In the genomic region with DNA sequence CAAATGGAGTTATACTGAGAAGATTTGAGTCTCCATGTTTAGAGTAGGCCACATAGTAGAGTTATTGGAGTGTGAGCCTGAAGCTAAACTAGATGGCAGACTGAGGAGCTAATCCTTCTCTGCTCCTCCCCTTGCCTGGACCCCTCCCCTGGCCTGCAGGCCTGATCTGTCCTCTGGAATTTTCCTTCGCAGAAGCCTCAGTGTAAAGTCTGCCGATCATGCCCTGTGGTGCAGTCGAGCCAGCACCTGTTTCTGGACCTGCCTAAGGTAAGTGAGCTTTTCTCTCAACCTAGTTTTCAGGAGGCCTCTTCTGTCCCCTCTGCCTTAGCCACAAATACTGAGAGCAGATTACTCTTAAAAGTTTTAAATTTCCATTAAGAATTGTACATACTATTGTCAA, we compare ENCODE assay signal across 14 cellular contexts. TPM values are rescaled to one million over a fixed set of nuclear protein-coding genes. Genes with fewer than 3 reads are reported as not detected.
DNase-seq lines count a peak whose midpoint lies in the region; ATAC-seq and TF ChIP-seq lines count a peak whose summit lies in the region.
"Had no signal": no experiment of that assay in that cellular context is flagged by ENCODE, and none has a peak within 500 bp of the region (broad histone marks: within the 10 kb centered on the region; RNA-seq: fewer than 3 reads in every experiment).

No MANE protein-coding gene starts in this region.

- H3K36me3 ChIP-seq in HAP-1 (replicated peaks) (peaks cover 79% of the 10 kb centered on the region), spleen (peaks cover 0 to 96% (median 74%) of the 10 kb centered on the region in 6 donors), GM23248 (ENCODE audit: low read depth) (peaks cover 58% of the 10 kb centered on the region)

- H4K20me1 ChIP-seq in H9 (ENCODE audit: control insufficient read depth, insufficient read depth, insufficient read length), result no peaks in the 10 kb centered on the region
- H4K20me1 ChIP-seq in GM23248 (ENCODE audit: insufficient read depth), result no peaks in the 10 kb centered on the region

- no peaks in the 10 kb centered on the region for H3K23me2 ChIP-seq in H9 (ENCODE audit: insufficient read length, low read depth, low read length, poor library complexity, severe bottlenecking)

- no peak overlapping the region for H4K8ac ChIP-seq in H9 (replicated peaks; ENCODE audit: insufficient read length, low read depth, low read length)

- H3K14ac ChIP-seq in H9 (ENCODE audit: insufficient read depth, low read length), result no peak overlapping the region

- H3K79me2 ChIP-seq in H9 (ENCODE audit: insufficient read depth, low read length) (no peaks in the 10 kb centered on the region), GM23248 (ENCODE audit: insufficient read depth) (peaks cover 33% of the 10 kb centered on the region)

- H3K4me1 ChIP-seq in HAP-1 (peaks cover 8% of the 10 kb centered on the region), spleen (peaks cover 0 to 12% (median 0%) of the 10 kb centered on the region in 6 donors), H9 (ENCODE audit: insufficient read depth, low read length) (no peaks in the 10 kb centered on the region), GM23248 (ENCODE audit: insufficient read depth) (no peaks in the 10 kb centered on the region)

- no peak for DNase-seq in activated naive CD4-positive, alpha-beta T cell treated with anti-CD3 and anti-CD28 coated beads, Interleukin-2, amount 50 U/mL, for 72 hours (ENCODE audit: low spot score in 2 of 2)
- DNase-seq in activated naive CD4-positive, alpha-beta T cell treated with Interleukin-2 at 50 U/mL for 16 hours, result no peak
- DNase-seq in HAP-1 (ENCODE audit: low spot score in 2 of 2), result peak; percentile 40 to 72
- DNase-seq in endothelial cell (ENCODE audit: low spot score), result no peak
- DNase-seq in spleen, result peak; percentile 7
- DNase-seq in KBM-7, result no peak
- no peak for DNase-seq in H9
- no peak for DNase-seq in GM23248
- DNase-seq: HFFc6, NCI-H187, NCI-H226, NCI-H524 treated with DMSO at 0.1 percent for 48 hours had no signal

- intact Hi-C loops in spleen (cut with DNase I; ENCODE audit: low total_unique reads), result no loop called here

- H3K9ac ChIP-seq in H9 (ENCODE audit: extremely low read depth, insufficient read length, low read length), result no peak overlapping the region
- H3K9ac ChIP-seq in GM23248, result no peak overlapping the region

- H3K9me3 ChIP-seq in HAP-1 (no peaks in the 10 kb centered on the region), spleen (no peaks in the 10 kb centered on the region), H9 (ENCODE audit: control insufficient read depth, low read depth, low read length) (no peaks in the 10 kb centered on the region), GM23248 (ENCODE audit: low read depth) (no peaks in the 10 kb centered on the region)

- H3K4me3 Mint-ChIP-seq in endothelial cell (ENCODE audit: unreplicated experiment) (peak overlapping the region; percentile 10), H9 (no peak overlapping the region)
- H3K4me3 Mint-ChIP-seq: HFFc6 had no signal

- H3K4me2 ChIP-seq in H9 (ENCODE audit: insufficient read depth, insufficient read length, low read length), result no peak overlapping the region
- no peak overlapping the region for H3K4me2 ChIP-seq in GM23248 (ENCODE audit: unreplicated experiment)

- no peak for ATAC-seq in activated naive CD4-positive, alpha-beta T cell treated with anti-CD3 and anti-CD28 coated beads, Interleukin-2, amount 50 U/mL, for 72 hours
- ATAC-seq: Right ventricle myocardium inferior had no signal

- no peak overlapping the region for H3K23ac ChIP-seq in H9 (ENCODE audit: insufficient read length, low read depth, low read length)

- no peaks in the 10 kb centered on the region for H3K27me3 Mint-ChIP-seq in endothelial cell (ENCODE audit: unreplicated experiment)
- no peaks in the 10 kb centered on the region for H3K27me3 Mint-ChIP-seq in H9 (ENCODE audit: low read depth)

- H3K4me1 Mint-ChIP-seq in endothelial cell (ENCODE audit: unreplicated experiment) (no peaks in the 10 kb centered on the region), H9 (no peaks in the 10 kb centered on the region)

- H3K27ac ChIP-seq in spleen (no peak overlapping the region), H9 (ENCODE audit: insufficient read length, low read depth, low read length) (no peak overlapping the region), GM23248 (no peak overlapping the region)
- H3K27ac ChIP-seq: C4-2B had no signal

- H2AFZ ChIP-seq in H9 (ENCODE audit: low read length) (no peak overlapping the region), GM23248 (no peak overlapping the region)

- no peak overlapping the region for H2BK5ac ChIP-seq in H9 (ENCODE audit: insufficient read length, low read length)

- H4K91ac ChIP-seq in H9 (ENCODE audit: insufficient read length, low read depth, low read length), result no peak overlapping the region

- H3F3A ChIP-seq in GM23248 (ENCODE audit: insufficient read depth), result peaks cover 12% of the 10 kb centered on the region; the same call in 1 of the 2 replicates

- H3K9me3 Mint-ChIP-seq in activated naive CD4-positive, alpha-beta T cell treated with anti-CD3 and anti-CD28 coated beads, Interleukin-2, amount 50 U/mL, for 72 hours, result peaks cover 0 to 4% of the 10 kb centered on the region in 2 donors
- H3K9me3 Mint-ChIP-seq in endothelial cell (ENCODE audit: unreplicated experiment) (no peaks in the 10 kb centered on the region), H9 (peaks cover 0 to 2% of the 10 kb centered on the region in 2 experiments; a peak in 1 of 5 replicates)
- H3K9me3 Mint-ChIP-seq: HFFc6 had no signal

- H3K18ac ChIP-seq in H9 (ENCODE audit: insufficient read length, low read depth, low read length), result no peak overlapping the region

- H3K4me3 ChIP-seq in HAP-1 (no peak overlapping the region), spleen (no peak overlapping the region), GM23248 (no peak overlapping the region)

- H3K27ac Mint-ChIP-seq in activated naive CD4-positive, alpha-beta T cell treated with anti-CD3 and anti-CD28 coated beads, Interleukin-2, amount 50 U/mL, for 72 hours, result peak overlapping the region; percentile 22 to 84
- H3K27ac Mint-ChIP-seq in endothelial cell (ENCODE audit: unreplicated experiment), result no peak overlapping the region
- no peak overlapping the region; a peak in 1 of 7 replicates for H3K27ac Mint-ChIP-seq in H9
- H3K27ac Mint-ChIP-seq: HFFc6 had no signal

- in situ Hi-C loops in HAP-1 (cut with MboI; ENCODE audit: low sequenced_read_pairs) (no loop called here), KBM-7 (cut with MboI; ENCODE audit: low pct_unique_long_range_greater_than_20kb, low sequenced_read_pairs) (no loop called here), GM23248 (cut with MboI) (no loop called here)

- H2BK120ac ChIP-seq in H9 (ENCODE audit: low read depth, low read length, poor library complexity, severe bottlenecking), result no peak overlapping the region

- peaks cover 20 to 35% of the 10 kb centered on the region in 2 donors for H3K36me3 Mint-ChIP-seq in activated naive CD4-positive, alpha-beta T cell treated with anti-CD3 and anti-CD28 coated beads, Interleukin-2, amount 50 U/mL, for 72 hours
- H3K36me3 Mint-ChIP-seq in endothelial cell (ENCODE audit: low read depth, unreplicated experiment) (peaks cover 55% of the 10 kb centered on the region), H9 (ENCODE audit: insufficient read depth in 1 of 3, low read depth in 3 of 3) (peaks cover 72 to 87% (median 82%) of the 10 kb centered on the region in 3 experiments)

- no peaks in the 10 kb centered on the region for H3K79me1 ChIP-seq in H9 (ENCODE audit: insufficient read depth, low read depth, low read length, poor library complexity, severe bottlenecking)

- 95 to 100% (median 97%) methylated on average over 3 of the region's 3 CpGs for WGBS in spleen, 5 donors
- WGBS in H9 (ENCODE audit: extremely low coverage, insufficient read length, low lambda C conversion rate), result no CpG with 5 or more reads among the region's 3 CpGs
- 97 to 100% methylated on average over 3 of the region's 3 CpGs for WGBS in GM23248 (ENCODE audit: low coverage in 1 of 2, low lambda C conversion rate in 2 of 2, missing lambda C conversion rate in 2 of 2), 2 experiments

- no peak for TF ChIP-seq CTCF in endothelial cell (IDR thresholded peaks at IDR 0.05; ENCODE audit: unreplicated experiment)
- TF ChIP-seq CTCF in spleen (IDR thresholded peaks at IDR 0.05 in 8 of 11, conservative IDR thresholded peaks at IDR 0.05 in 3 of 11), result no peak
- no peak for TF ChIP-seq CTCF in H9 (conservative IDR thresholded peaks at IDR 0.05)

- H2BK20ac ChIP-seq in H9 (ENCODE audit: low read depth, low read length, poor library complexity, severe bottlenecking), result no peak overlapping the region

- TF ChIP-seq POLR2A in spleen (IDR thresholded peaks at IDR 0.05), result no peak

- no peak overlapping the region for H2BK15ac ChIP-seq in H9 (ENCODE audit: low read depth, low read length)

- H3K9me2 ChIP-seq in GM23248 (ENCODE audit: insufficient read depth), result no peaks in the 10 kb centered on the region

- H3K56ac ChIP-seq in H9 (ENCODE audit: insufficient read length, low read depth, low read length), result no peak overlapping the region

- no peak overlapping the region for H4K5ac ChIP-seq in H9 (ENCODE audit: insufficient read length, low read depth, low read length)

- no peak overlapping the region for H3K4ac ChIP-seq in H9 (ENCODE audit: low read depth, low read length)

- H3T11ph ChIP-seq in H9 (ENCODE audit: low read length), result no peak overlapping the region

- H3K27me3 ChIP-seq in HAP-1 (ENCODE audit: low read depth) (no peaks in the 10 kb centered on the region), spleen (replicated peaks in 1 of 7) (no peaks in the 10 kb centered on the region), H9 (ENCODE audit: insufficient read depth, low read length) (no peaks in the 10 kb centered on the region), GM23248 (replicated peaks; ENCODE audit: insufficient read depth) (no peaks in the 10 kb centered on the region)

- no peak overlapping the region for H2BK12ac ChIP-seq in H9 (ENCODE audit: insufficient read length, low read depth, low read length)

- H2AK5ac ChIP-seq in H9 (ENCODE audit: insufficient read length, low read length), result no peak overlapping the region

RNA-seq across cellular contexts. Expression of gene MARS1, which starts 16.2 kb away (rescaled TPM):
- total RNA-seq in activated naive CD4-positive, alpha-beta T cell treated with anti-CD3 and anti-CD28 coated beads, Interleukin-2, amount 50 U/mL, for 72 hours, result 100 to 1,000 TPM; 267 to 292 TPM
- total RNA-seq in endothelial cell (ENCODE audit: unreplicated experiment) (183 TPM), spleen (100 to 1,000 TPM in 4 of 7 donors, 10 to 100 TPM in 3; 72.4 to 186 (median 146) TPM), H9 (2021) (352 and 368 TPM in 2 replicates)
- polyA plus RNA-seq in spleen (100 to 1,000 TPM in 1 of 3 donors, 10 to 100 TPM in 2; 67.4 to 104 (median 89.2) TPM), GM23248 (2016; fragmentation: Nextera tagmentation; extraction: Ambion mirVana) (264 and 272 TPM in 2 replicates)
- 184 and 198 TPM in 2 replicates for total RNA-seq in GM23248 (2014; rRNA removed; shearing (Covaris generic))

RNA-seq across cellular contexts. Expression of gene DDIT3, which starts 16.3 kb away (rescaled TPM):
- 10 to 100 TPM; 24.9 to 79.8 TPM for total RNA-seq in activated naive CD4-positive, alpha-beta T cell treated with anti-CD3 and anti-CD28 coated beads, Interleukin-2, amount 50 U/mL, for 72 hours
- total RNA-seq in endothelial cell (ENCODE audit: unreplicated experiment) (4.2 TPM), spleen (10 to 100 TPM; 18.0 to 27.7 (median 21.6) TPM), H9 (2021) (12.8 and 14.1 TPM in 2 replicates)
- polyA plus RNA-seq in spleen (10 to 100 TPM; 39.8 to 43.9 (median 43.4) TPM), GM23248 (2016; fragmentation: Nextera tagmentation; extraction: Ambion mirVana) (36.6 and 42.5 TPM in 2 replicates)
- 13.2 and 14.7 TPM in 2 replicates for total RNA-seq in GM23248 (2014; rRNA removed; shearing (Covaris generic))

RNA-seq across cellular contexts. Expression of gene MBD6, which starts 18.6 kb away (rescaled TPM):
- total RNA-seq in activated naive CD4-positive, alpha-beta T cell treated with anti-CD3 and anti-CD28 coated beads, Interleukin-2, amount 50 U/mL, for 72 hours, result 10 to 100 TPM; 66.4 to 77.5 TPM
- total RNA-seq in endothelial cell (ENCODE audit: unreplicated experiment) (99.0 TPM), spleen (100 to 1,000 TPM in 4 of 7 donors, 10 to 100 TPM in 3; 52.9 to 171 (median 110) TPM), H9 (2021) (66.0 and 66.8 TPM in 2 replicates)
- polyA plus RNA-seq in spleen (10 to 100 TPM; 14.8 to 65.0 (median 61.2) TPM), GM23248 (2016; fragmentation: Nextera tagmentation; extraction: Ambion mirVana) (9.7 and 13.0 TPM in 2 replicates)
- 2.1 and 2.8 TPM in 2 replicates for total RNA-seq in GM23248 (2014; rRNA removed; shearing (Covaris generic))

RNA-seq across cellular contexts. Expression of gene ARHGAP9, which starts 24.4 kb away (rescaled TPM):
- total RNA-seq in activated naive CD4-positive, alpha-beta T cell treated with anti-CD3 and anti-CD28 coated beads, Interleukin-2, amount 50 U/mL, for 72 hours, result 100 to 1,000 TPM; 151 to 195 TPM
- 65.4 TPM for total RNA-seq in endothelial cell (ENCODE audit: unreplicated experiment)
- 100 to 1,000 TPM; 148 to 328 (median 226) TPM for total RNA-seq in spleen
- 100 to 1,000 TPM; 190 to 400 (median 251) TPM for polyA plus RNA-seq in spleen
- 3.7 and 4.4 TPM in 2 replicates for total RNA-seq in H9 (2021)
- 0.11 TPM in 1 of 2 replicates, not detected in the other for total RNA-seq in GM23248 (2014; rRNA removed; shearing (Covaris generic))
- polyA plus RNA-seq in GM23248 (2016; fragmentation: Nextera tagmentation; extraction: Ambion mirVana), result 0.48 and 0.61 TPM in 2 replicates

RNA-seq across cellular contexts. Expression of gene DCTN2, which starts 43.0 kb away (rescaled TPM):
- 100 to 1,000 TPM in 1 of 2 donors, 10 to 100 TPM in 1; 77.1 to 122 TPM for total RNA-seq in activated naive CD4-positive, alpha-beta T cell treated with anti-CD3 and anti-CD28 coated beads, Interleukin-2, amount 50 U/mL, for 72 hours
- total RNA-seq in endothelial cell (ENCODE audit: unreplicated experiment) (195 TPM), spleen (100 to 1,000 TPM in 4 of 7 donors, 10 to 100 TPM in 3; 68.5 to 152 (median 101) TPM), H9 (2021) (96.6 and 97.7 TPM in 2 replicates)
- polyA plus RNA-seq in spleen (10 to 100 TPM; 53.3 to 67.3 (median 66.8) TPM), GM23248 (2016; fragmentation: Nextera tagmentation; extraction: Ambion mirVana) (141 and 144 TPM in 2 replicates)
- 158 and 202 TPM in 2 replicates for total RNA-seq in GM23248 (2014; rRNA removed; shearing (Covaris generic))

Comparison
In these comparisons a context has a peak if more than half of its experiments do, and no peak if none do; other contexts are left out.
1. DNase-seq: peak in HAP-1 (2 of 2) and spleen (single experiment); none in activated naive CD4-positive, alpha-beta T cell treated with anti-CD3 and anti-CD28 coated beads, Interleukin-2, amount 50 U/mL, for 72 hours (0 of 2), activated naive CD4-positive, alpha-beta T cell treated with Interleukin-2 at 50 U/mL for 16 hours (single experiment), endothelial cell (single experiment), KBM-7 (single experiment), H9 (single experiment) and GM23248 (single experiment).
2. H3K27ac Mint-ChIP-seq: peak in activated naive CD4-positive, alpha-beta T cell treated with anti-CD3 and anti-CD28 coated beads, Interleukin-2, amount 50 U/mL, for 72 hours (2 of 2); none in endothelial cell (single experiment) and H9 (0 of 3).
3. RNA of gene MBD6, which starts 18.6 kb away (total RNA-seq): 52.9 to 171 TPM in spleen, 99.0 TPM in endothelial cell (single experiment), 66.4 to 77.5 TPM in activated naive CD4-positive, alpha-beta T cell treated with anti-CD3 and anti-CD28 coated beads, Interleukin-2, amount 50 U/mL, for 72 hours and 66.0 to 66.8 TPM in H9; 2.1 to 2.8 TPM in GM23248; every median in the first group is over 10 times any median in the second.